In the genomic region with DNA sequence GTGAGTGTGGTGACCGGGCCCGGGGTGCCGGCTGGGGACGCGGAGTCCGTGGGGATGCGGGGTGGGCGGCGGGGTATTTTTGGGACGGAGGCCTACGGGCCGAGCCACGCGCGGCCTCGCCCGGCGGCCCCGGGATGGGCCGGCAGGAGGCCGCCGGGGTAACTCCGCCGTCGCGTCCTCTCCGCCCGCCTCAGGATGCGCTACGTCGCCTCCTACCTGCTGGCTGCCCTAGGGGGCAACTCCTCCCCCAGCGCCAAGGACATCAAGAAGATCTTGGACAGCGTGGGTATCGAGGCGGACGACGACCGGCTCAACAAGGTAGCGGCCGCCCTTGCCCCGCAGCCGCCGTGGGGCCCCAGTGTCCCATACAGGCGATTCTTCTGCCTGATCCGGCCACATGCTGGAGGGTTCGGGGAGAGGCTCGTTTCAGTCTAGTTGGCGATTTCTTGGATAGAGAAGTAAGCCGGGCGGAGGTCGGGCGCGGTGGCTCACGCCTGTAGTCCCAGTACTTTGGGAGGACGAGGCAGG, we compare ENCODE assay signal across 1 cellular context.
TF ChIP-seq lines count a peak whose summit lies in the region.

No MANE protein-coding gene starts in this region.

TF ChIP-seq in HEK293, 187 proteins besides CTCF, POLR2A, EP300 and RAD21:
- TF ChIP-seq ZNF660 (tag by site-specific recombination; IDR thresholded peaks at IDR 0.05) (0 out of 2 replicates have a peak, but pooled peaks have one; percentile 42), ZNF391 (tag by site-specific recombination; IDR thresholded peaks at IDR 0.05; ENCODE audit: borderline replicate concordance, low read depth) (no peak)
